In genomic region chr20:50574108-50574507, GRCh38 we compare ENCODE assay signal across 20 cellular contexts.
DNase-seq lines count a peak whose midpoint lies in the region; ATAC-seq and TF ChIP-seq lines count a peak whose summit lies in the region.
"Had no signal": no experiment of that assay in that cellular context is flagged by ENCODE, and none has a peak within 500 bp of the region (broad histone marks: within the 10 kb centered on the region; RNA-seq: fewer than 3 reads in every experiment).

No MANE protein-coding gene starts in this region.

- H3K79me2 ChIP-seq in parathyroid adenoma: peaks cover 21% of the 10 kb centered on the region

- no peak overlapping the region for H3K27ac ChIP-seq in CD4-positive, alpha-beta T cell (ENCODE audit: low read depth, low read length)
- H3K27ac ChIP-seq in parathyroid adenoma: peak overlapping the region; percentile 72
- H3K27ac ChIP-seq: pancreas had no signal

- CTCF ChIA-PET in CD4-positive, alpha-beta T cell (lab: Charles Lee): interaction anchor here (0.6 to 2.2 kb wide), 3 partner anchors 14 to 1022 kb away, joined by 3 to 7 read pairs (median 3); no protein-coding TSS in a partner anchor

- peaks cover 14 to 49% of the 10 kb centered on the region in 2 donors for H3K36me3 Mint-ChIP-seq in activated T-cell treated with anti-CD3 and anti-CD28 coated beads, Interleukin-2, amount 50 U/mL, for 72 hours (ENCODE audit: insufficient read depth in 2 of 2)
- peaks cover 84% of the 10 kb centered on the region for H3K36me3 Mint-ChIP-seq in CD4-positive, alpha-beta T cell (ENCODE audit: low read depth)

- H3K9me3 Mint-ChIP-seq in activated T-cell treated with anti-CD3 and anti-CD28 coated beads, Interleukin-2, amount 50 U/mL, for 72 hours: no peaks in the 10 kb centered on the region
- H3K9me3 Mint-ChIP-seq in CD4-positive, alpha-beta T cell: no peaks in the 10 kb centered on the region
- H3K9me3 Mint-ChIP-seq: CD14-positive monocyte; T-helper 1 cell treated with Interleukin-12 subunit alpha and Interleukin-12 subunit beta and Interleukin-4 antibody, amounts not matched to agents 30 μg/mL and 1 μg/mL, for 36 hours had no signal

- ATAC-seq in activated T-cell treated with anti-CD3 and anti-CD28 coated beads, Interleukin-2, amount 50 U/mL, for 72 hours (replicated peaks in 1 of 2): no peak
- no peak for ATAC-seq in CD4-positive, alpha-beta T cell (ENCODE audit: poor library complexity)
- ATAC-seq in HG02970 (IDR thresholded peaks at IDR 0.05; ENCODE audit: low FRiP score, unreplicated experiment): no peak
- ATAC-seq: HCT116 had no signal

- no peaks in the 10 kb centered on the region for H3K27me3 Mint-ChIP-seq in activated T-cell treated with anti-CD3 and anti-CD28 coated beads, Interleukin-2, amount 50 U/mL, for 72 hours (ENCODE audit: low read depth)
- H3K27me3 Mint-ChIP-seq in CD4-positive, alpha-beta T cell: no peaks in the 10 kb centered on the region

- no peak overlapping the region for H2AFZ ChIP-seq in parathyroid adenoma

- peaks cover 56% of the 10 kb centered on the region for H3K4me1 ChIP-seq in adipocyte (ENCODE audit: control insufficient read depth, insufficient read depth, low read length)
- H3K4me1 ChIP-seq in parathyroid adenoma: peaks cover 33% of the 10 kb centered on the region

- no peak overlapping the region for H3K4me3 ChIP-seq in adipocyte (ENCODE audit: low read length)
- H3K4me3 ChIP-seq in parathyroid adenoma (ENCODE audit: low read depth, low read length): no peak overlapping the region
- H3K4me3 ChIP-seq: MG63, pancreas, skin epidermis, uterus had no signal

- H3K27ac Mint-ChIP-seq in activated T-cell treated with anti-CD3 and anti-CD28 coated beads, Interleukin-2, amount 50 U/mL, for 72 hours: peak overlapping the region; percentile 17
- H3K27ac Mint-ChIP-seq in CD4-positive, alpha-beta T cell: peak overlapping the region; percentile 72
- H3K27ac Mint-ChIP-seq: T-helper 1 cell treated with Interleukin-12 subunit alpha and Interleukin-12 subunit beta and Interleukin-4 antibody, amounts not matched to agents 30 μg/mL and 1 μg/mL, for 36 hours had no signal

- POLR2A ChIA-PET in CD4-positive, alpha-beta T cell (lab: Charles Lee): no interaction called here

- no peak for DNase-seq in activated T-cell treated with anti-CD3 and anti-CD28 coated beads, Interleukin-2, amount 50 U/mL, for 72 hours
- no peak for DNase-seq in activated T-cell treated with anti-CD3 and anti-CD28 coated beads, Interleukin-2, amount 50 U/mL, for 1 hour
- no peak for DNase-seq in CD4-positive, alpha-beta T cell
- DNase-seq in adipocyte (ENCODE audit: low read depth) (no peak), putamen (ENCODE audit: low spot score) (no peak)
- no peak for DNase-seq in stimulated activated CD8-positive, alpha-beta memory T cell treated with anti-CD3 and anti-CD28 coated beads, Interleukin-4, amount 100 ng/mL, for 48 hours
- DNase-seq: ACHN; activated gamma-delta T cell; effector CD8-positive, alpha-beta T cell; MG63; NCI-H146; NCI-H2171 treated with DMSO at 0.1 percent for 48 hours; pancreas; uterus had no signal

- no peak for TF ChIP-seq CTCF in CD4-positive, alpha-beta T cell (IDR thresholded peaks at IDR 0.05)
- no peak for TF ChIP-seq CTCF in parathyroid adenoma (IDR thresholded peaks at IDR 0.05)

- intact Hi-C loops in CD4-positive, alpha-beta T cell (cut with DNase I, micrococcal nuclease): loop anchor here (2.0 to 5.0 kb wide), 2 partner anchors 62 to 69 kb away; partner anchors contain the start of gene PTPN1 (in 1 of the 2)

- H3K4me2 ChIP-seq in parathyroid adenoma (ENCODE audit: low read length): peak overlapping the region; percentile 15

- peaks cover 48% of the 10 kb centered on the region for H3K36me3 ChIP-seq in adipocyte (ENCODE audit: control insufficient read depth, insufficient read depth, low read length, severe bottlenecking)
- no peaks in the 10 kb centered on the region for H3K36me3 ChIP-seq in parathyroid adenoma (ENCODE audit: control insufficient read depth, insufficient read depth, low read length)
- H3K36me3 ChIP-seq: uterus had no signal

- peaks cover 70% of the 10 kb centered on the region for H3K4me1 Mint-ChIP-seq in activated T-cell treated with anti-CD3 and anti-CD28 coated beads, Interleukin-2, amount 50 U/mL, for 72 hours (ENCODE audit: low read depth)
- peaks cover 61% of the 10 kb centered on the region for H3K4me1 Mint-ChIP-seq in CD4-positive, alpha-beta T cell (ENCODE audit: low read depth)

- no peaks in the 10 kb centered on the region for H3K9me3 ChIP-seq in CD4-positive, alpha-beta T cell (ENCODE audit: control insufficient read depth, low read length)
- H3K9me3 ChIP-seq in adipocyte (ENCODE audit: control insufficient read depth, low read length) (no peaks in the 10 kb centered on the region), parathyroid adenoma (ENCODE audit: control insufficient read depth, low read length) (no peaks in the 10 kb centered on the region)
- H3K9me3 ChIP-seq: MG63, pancreas, uterus had no signal

- H3K9ac ChIP-seq in adipocyte (ENCODE audit: low read length): peak overlapping the region; percentile 61
- H3K9ac ChIP-seq in parathyroid adenoma: no peak overlapping the region

- no peaks in the 10 kb centered on the region for H3K27me3 ChIP-seq in CD4-positive, alpha-beta T cell (ENCODE audit: control insufficient read depth, insufficient read depth, low read length)
- H3K27me3 ChIP-seq in adipocyte (replicated peaks; ENCODE audit: control insufficient read depth, insufficient read depth, low read length) (no peaks in the 10 kb centered on the region), parathyroid adenoma (ENCODE audit: control insufficient read depth, insufficient read depth, low read length) (no peaks in the 10 kb centered on the region)
- H3K27me3 ChIP-seq: MG63, pancreas, uterus had no signal

- H3K4me3 Mint-ChIP-seq in activated T-cell treated with anti-CD3 and anti-CD28 coated beads, Interleukin-2, amount 50 U/mL, for 72 hours: no peak overlapping the region
- no peak overlapping the region for H3K4me3 Mint-ChIP-seq in CD4-positive, alpha-beta T cell
- H3K4me3 Mint-ChIP-seq: CD14-positive monocyte; T-helper 1 cell treated with Interleukin-12 subunit alpha and Interleukin-12 subunit beta and Interleukin-4 antibody, amounts not matched to agents 30 μg/mL and 1 μg/mL, for 36 hours had no signal
